19 cellular contexts compared by ENCODE assay signal in genomic region chr21:20946701-20947100, GRCh38.
"Had no signal": no experiment of that assay in that cellular context is flagged by ENCODE, and none has a peak within 500 bp of the region (broad histone marks: within the 10 kb centered on the region; RNA-seq: fewer than 3 reads in every experiment).

No MANE protein-coding gene starts in this region.

- H3K9me3 ChIP-seq: MG63 had no signal

- H3K27ac ChIP-seq: HL-60 had no signal

- H3K27me3 ChIP-seq: MG63 had no signal

- H3K4me3 ChIP-seq: MG63 had no signal

- DNase-seq: KBM-7, MG63, NCI-H1105, NCI-H1417, NCI-H1436 treated with DMSO at 0.1 percent for 48 hours, NCI-H1694, NCI-H1930, NCI-H2081, NCI-H2107, NCI-H226, NCI-H446, NCI-H510A, NCI-H524 treated with DMSO at 0.1 percent for 48 hours, NCI-H69, NCI-H774, Right ventricle myocardium superior, RPMI8226, SIG-M5 had no signal

- H3K36me3 ChIP-seq: MG63 had no signal
